ENCODE assay signal across 8 cellular contexts in genomic region chr4:184383497-184384055, GRCh38.
DNase-seq lines count a peak whose midpoint lies in the region; ATAC-seq and TF ChIP-seq lines count a peak whose summit lies in the region.

No MANE protein-coding gene starts in this region.

- POLR2A ChIA-PET in BJ (lab: Charles Lee), result no interaction called here

- H3K4me3 ChIP-seq in BJ (ENCODE audit: low read depth, low read length), result peak overlapping the region; percentile 17
- H3K4me3 ChIP-seq in mammary epithelial cell (replicated peaks in 1 of 3; ENCODE audit: insufficient read depth in 1 of 3, low read depth in 2 of 3, low read length in 3 of 3), result peak overlapping the region; percentile 35 to 52 (median 45)

- H3K27ac ChIP-seq in KOPT-K1 (ENCODE audit: low read depth, low read length, poor library complexity, severe bottlenecking) (peak overlapping the region; percentile 87), mammary epithelial cell (ENCODE audit: insufficient read depth, low read depth, low read length) (peak overlapping the region; percentile 96)

- ATAC-seq in GM18858 (IDR thresholded peaks at IDR 0.05; ENCODE audit: unreplicated experiment), result no peak
- ATAC-seq in activated CD4-positive, CD25-positive, alpha-beta regulatory T cell treated with anti-CD3 and anti-CD28 coated beads, Interleukin-2, amount 50 U/mL, for 24 hours, result no peak

- peak overlapping the region; percentile 90 for H3K9ac ChIP-seq in mammary epithelial cell (ENCODE audit: insufficient read depth, low read length)

- H3K4me2 ChIP-seq in mammary epithelial cell (ENCODE audit: insufficient read depth, low read depth, low read length), result peak overlapping the region; percentile 91

- H3K27me3 ChIP-seq in BJ (ENCODE audit: control insufficient read depth, insufficient read depth, low read length) (no peaks in the 10 kb centered on the region), mammary epithelial cell (ENCODE audit: insufficient read depth, low read length) (no peaks in the 10 kb centered on the region)

- H3K9me3 ChIP-seq in KOPT-K1 (ENCODE audit: insufficient read depth, low read length, poor library complexity, severe bottlenecking), result no peaks in the 10 kb centered on the region
- H3K9me3 ChIP-seq in mammary epithelial cell (replicated peaks; ENCODE audit: insufficient read depth, low read length), result no peaks in the 10 kb centered on the region

- dilution Hi-C loops in mammary epithelial cell (cut with HindIII; ENCODE audit: low sequenced_read_pairs), result no loop called here

- under 1% methylated on average over 8 of the region's 8 CpGs for WGBS in mammary epithelial cell (ENCODE audit: low coverage, missing lambda C conversion rate)

- intact Hi-C loops in mammary epithelial cell (cut with micrococcal nuclease), result loop anchor here (1.0 to 5.0 kb wide), 6 partner anchors 33 to 153 kb away; partner anchors contain the start of gene IRF2

- TF ChIP-seq CTCF in BJ (IDR thresholded peaks at IDR 0.05; ENCODE audit: insufficient read depth, low read depth, low read length) (no peak), mammary epithelial cell (conservative IDR thresholded peaks at IDR 0.05 in 1 of 2, IDR thresholded peaks at IDR 0.05 in 1 of 2; ENCODE audit: extremely low read depth in 1 of 2, insufficient read depth in 1 of 2, low read depth in 1 of 2, low read length in 2 of 2) (no peak)

- no peaks in the 10 kb centered on the region for H3K79me2 ChIP-seq in mammary epithelial cell (ENCODE audit: insufficient read depth, low read length)

- DNase-seq in BJ (ENCODE audit: low read depth) (peak; percentile 85), mammary epithelial cell (peak; percentile 97), middle frontal gyrus (ENCODE audit: extremely low spot score, low spot score) (peak; percentile 32), activated gamma-delta T cell (lab: John Stamatoyannopoulos, UW) (no peak), NCI-H1092 (lab: John Stamatoyannopoulos, UW) (no peak)

- no peaks in the 10 kb centered on the region for H4K20me1 ChIP-seq in mammary epithelial cell (ENCODE audit: insufficient read depth, low read length)

- H3K36me3 ChIP-seq in BJ (ENCODE audit: control insufficient read depth, insufficient read depth, low read length), result peaks cover 7% of the 10 kb centered on the region
- peaks cover 17% of the 10 kb centered on the region for H3K36me3 ChIP-seq in KOPT-K1 (ENCODE audit: insufficient read depth, low read length)
- peaks cover 8% of the 10 kb centered on the region for H3K36me3 ChIP-seq in mammary epithelial cell (ENCODE audit: insufficient read depth, low read length)

- H2AFZ ChIP-seq in mammary epithelial cell (ENCODE audit: low read depth, low read length), result peak overlapping the region; percentile 49

- CTCF ChIA-PET in BJ (lab: Yijun Ruan, JAX) (interaction anchor here (0.8 to 2.2 kb wide), 6 partner anchors 9 to 153 kb away, joined by 3 to 7 read pairs (median 4); no protein-coding TSS in a partner anchor), mammary epithelial cell (lab: Charles Lee; ENCODE audit: low non-redundant PET) (interaction anchor here (0.6 kb wide), 1 partner anchor 76 kb away, joined by 3 read pairs; no protein-coding TSS in a partner anchor)

- H3K4me1 ChIP-seq in mammary epithelial cell (ENCODE audit: insufficient read depth, low read length), result peaks cover 41% of the 10 kb centered on the region

- in situ Hi-C loops in mammary epithelial cell (cut with MboI; ENCODE audit: low sequenced_read_pairs in 2 of 2), result no loop called here

- BruUV-seq in mammary epithelial cell (replicated peaks; lab: Mats Ljungman, UMichigan), result no TSS peak

Comparison
In these comparisons a context has a peak if more than half of its experiments do, and no peak if none do; other contexts are left out.
1. DNase-seq: peak in BJ (single experiment), mammary epithelial cell (single experiment) and middle frontal gyrus (single experiment); none in activated gamma-delta T cell (single experiment) and NCI-H1092 (single experiment).